In genomic region chr17:72360386-72360940, GRCh38 we compare ENCODE assay signal across 16 cellular contexts.
DNase-seq lines count a peak whose midpoint lies in the region; ATAC-seq, FAIRE-seq and TF ChIP-seq lines count a peak whose summit lies in the region.
"Had no signal": no experiment of that assay in that cellular context is flagged by ENCODE, and none has a peak within 500 bp of the region (broad histone marks: within the 10 kb centered on the region; RNA-seq: fewer than 3 reads in every experiment).

No MANE protein-coding gene starts in this region.

- no peaks in the 10 kb centered on the region for H3K9me3 ChIP-seq in HepG2 (ENCODE audit: low read length)
- no peaks in the 10 kb centered on the region for H3K9me3 ChIP-seq in right lobe of liver

- H3K4me1 ChIP-seq in HepG2 (ENCODE audit: insufficient read depth, low read length) (peaks cover 51% of the 10 kb centered on the region), right lobe of liver (no peaks in the 10 kb centered on the region)
- H3K4me1 ChIP-seq: BLaER1 had no signal

- FAIRE-seq in HepG2 (lab: Jason Lieb, UNC) = no peak
- FAIRE-seq: H54 had no signal

- no peaks in the 10 kb centered on the region for H3K4me1 Mint-ChIP-seq in stimulated activated memory B cell treated with anti-CD40 and anti-IgM and Interleukin-4, amounts not matched to agents 10 μg/mL and 1 μg/mL and 100 μg/mL, for 72 hours
- H3K4me1 Mint-ChIP-seq: CD4-positive, CD25-positive, alpha-beta regulatory T cell had no signal

- no peaks in the 10 kb centered on the region for H3K27me3 ChIP-seq in HepG2 (ENCODE audit: control insufficient read depth in 1 of 2, insufficient read depth in 2 of 2, low read length in 2 of 2)
- H3K27me3 ChIP-seq in right lobe of liver = no peaks in the 10 kb centered on the region
- H3K27me3 ChIP-seq: BLaER1 had no signal

- DNase-seq in HepG2 (ENCODE audit: low spot score) (peak; percentile 29), right lobe of liver (no peak), left colon (no peak), G401 (ENCODE audit: low spot score) (no peak), amygdala (lab: John Stamatoyannopoulos, UW) (no peak)
- DNase-seq: 8988T; AML-193; CD4-positive, CD25-positive, alpha-beta regulatory T cell; DMS 273 treated with DMSO at 0.1 percent for 48 hours; DND-41 had no signal

- in situ Hi-C loops in HepG2 (cut with HindIII; ENCODE audit: extremely low pct_ligation_motif_present, low pct_unique_long_range_greater_than_20kb) = no loop called here
- in situ Hi-C loops in G401 (cut with HindIII; ENCODE audit: low sequenced_read_pairs) = no loop called here

- intact Hi-C loops in HepG2 (cut with micrococcal nuclease; ENCODE audit: unreplicated experiment) (no loop called here), right lobe of liver (cut with DNase I) (no loop called here), left colon (cut with DNase I, micrococcal nuclease) (no loop called here)

- H3K4me2 ChIP-seq in HepG2 (ENCODE audit: low read depth, low read length) = no peak overlapping the region
- H3K4me2 ChIP-seq: BLaER1, KMS-11 had no signal

- no peak overlapping the region for H3K27ac Mint-ChIP-seq in stimulated activated memory B cell treated with anti-CD40 and anti-IgM and Interleukin-4, amounts not matched to agents 10 μg/mL and 1 μg/mL and 100 μg/mL, for 72 hours
- H3K27ac Mint-ChIP-seq: CD4-positive, CD25-positive, alpha-beta regulatory T cell had no signal

- no peak overlapping the region for H3K4me3 Mint-ChIP-seq in stimulated activated memory B cell treated with anti-CD40 and anti-IgM and Interleukin-4, amounts not matched to agents 10 μg/mL and 1 μg/mL and 100 μg/mL, for 72 hours
- H3K4me3 Mint-ChIP-seq: CD4-positive, CD25-positive, alpha-beta regulatory T cell had no signal

- TF ChIP-seq CTCF in HepG2 (CRISPR knock-in tag; IDR thresholded peaks at IDR 0.05) = no peak
- TF ChIP-seq CTCF in right lobe of liver (IDR thresholded peaks at IDR 0.05) = no peak

- TF ChIP-seq POLR2A in HepG2 (IDR thresholded peaks at IDR 0.05; ENCODE audit: insufficient read depth in 1 of 2, low read depth in 2 of 2, low read length in 2 of 2) (no peak), right lobe of liver (IDR thresholded peaks at IDR 0.05) (no peak)

- H3K36me3 ChIP-seq in HepG2 (replicated peaks in 1 of 2; ENCODE audit: control insufficient read depth in 1 of 2, insufficient read depth in 2 of 2, low read length in 2 of 2) (no peaks in the 10 kb centered on the region; a peak in 1 of 5 replicates), right lobe of liver (no peaks in the 10 kb centered on the region)
- H3K36me3 ChIP-seq: BLaER1 had no signal

- H3K9ac ChIP-seq in HepG2 (ENCODE audit: insufficient read depth, low read depth, low read length) = no peak overlapping the region
- H3K9ac ChIP-seq: BLaER1, GM23248, KMS-11 had no signal

- H3K9me3 Mint-ChIP-seq in stimulated activated memory B cell treated with anti-CD40 and anti-IgM and Interleukin-4, amounts not matched to agents 10 μg/mL and 1 μg/mL and 100 μg/mL, for 72 hours = no peaks in the 10 kb centered on the region

- H2AFZ ChIP-seq in HepG2 (ENCODE audit: low read length) = no peak overlapping the region
- H2AFZ ChIP-seq: GM23248 had no signal

- H3K36me3 Mint-ChIP-seq in stimulated activated memory B cell treated with anti-CD40 and anti-IgM and Interleukin-4, amounts not matched to agents 10 μg/mL and 1 μg/mL and 100 μg/mL, for 72 hours = no peaks in the 10 kb centered on the region
- H3K36me3 Mint-ChIP-seq: CD4-positive, CD25-positive, alpha-beta regulatory T cell had no signal

- CTCF ChIA-PET in HepG2 (lab: Yijun Ruan, JAX; ENCODE audit: low intra/inter-chr PET ratio, low total read pairs) = no interaction called here

- BruUV-seq in HepG2 (replicated peaks; lab: Mats Ljungman, UMichigan) = no TSS peak

- WGBS in HepG2 (ENCODE audit: low lambda C conversion rate) = 89% methylated on average over 6 of the region's 6 CpGs
- 45% methylated on average over 6 of the region's 6 CpGs for WGBS in right lobe of liver (ENCODE audit: insufficient coverage, low coverage, low lambda C conversion rate, missing lambda C conversion rate)

- no peak for ATAC-seq in HepG2
- no peak for ATAC-seq in right lobe of liver
- peak; percentile 8 for ATAC-seq in left colon
- peak; percentile 37 for ATAC-seq in stimulated activated memory B cell treated with anti-CD40 and anti-IgM and Interleukin-4, amounts not matched to agents 10 μg/mL and 1 μg/mL and 100 μg/mL, for 72 hours
- ATAC-seq in GM21619 (IDR thresholded peaks at IDR 0.05; ENCODE audit: unreplicated experiment) = no peak

- POLR2A ChIA-PET in HepG2 (lab: Yijun Ruan, JAX) = interaction anchor here (0.8 kb wide), 1 partner anchor 39 kb away, joined by 3 read pairs; no protein-coding TSS in a partner anchor

- H3K4me3 ChIP-seq in HepG2 (replicated peaks in 1 of 3; ENCODE audit: insufficient read depth in 1 of 3, low read depth in 2 of 3, low read length in 3 of 3) = no peak overlapping the region
- H3K4me3 ChIP-seq in right lobe of liver = no peak overlapping the region
- H3K4me3 ChIP-seq: BLaER1, GM23248 had no signal

- H3K27me3 Mint-ChIP-seq in stimulated activated memory B cell treated with anti-CD40 and anti-IgM and Interleukin-4, amounts not matched to agents 10 μg/mL and 1 μg/mL and 100 μg/mL, for 72 hours = peaks cover 13% of the 10 kb centered on the region
- H3K27me3 Mint-ChIP-seq: CD4-positive, CD25-positive, alpha-beta regulatory T cell had no signal

- no peaks in the 10 kb centered on the region for H3K79me2 ChIP-seq in HepG2 (ENCODE audit: insufficient read depth, low read length)

- TF ChIP-seq EP300 in HepG2 (IDR thresholded peaks at IDR 0.05; ENCODE audit: low read depth in 2 of 2, low read length in 2 of 2) (no peak), HepG2 (CRISPR knock-in tag; IDR thresholded peaks at IDR 0.05; ENCODE audit: borderline replicate concordance) (no peak)

- H3K27ac ChIP-seq in HepG2 (ENCODE audit: extremely low read length, insufficient read depth, low read length) (no peak overlapping the region), right lobe of liver (no peak overlapping the region)
- H3K27ac ChIP-seq: BLaER1, GM23248, KMS-11 had no signal

- no peak for TF ChIP-seq RAD21 in HepG2 (CRISPR knock-in tag; IDR thresholded peaks at IDR 0.05)

- H4K20me1 ChIP-seq in HepG2 (ENCODE audit: insufficient read depth, low read length) = no peaks in the 10 kb centered on the region
- H4K20me1 ChIP-seq: BLaER1 had no signal

TF ChIP-seq in HepG2, 621 proteins besides CTCF, POLR2A, EP300 and RAD21:
- TF ChIP-seq, protein P1, sequence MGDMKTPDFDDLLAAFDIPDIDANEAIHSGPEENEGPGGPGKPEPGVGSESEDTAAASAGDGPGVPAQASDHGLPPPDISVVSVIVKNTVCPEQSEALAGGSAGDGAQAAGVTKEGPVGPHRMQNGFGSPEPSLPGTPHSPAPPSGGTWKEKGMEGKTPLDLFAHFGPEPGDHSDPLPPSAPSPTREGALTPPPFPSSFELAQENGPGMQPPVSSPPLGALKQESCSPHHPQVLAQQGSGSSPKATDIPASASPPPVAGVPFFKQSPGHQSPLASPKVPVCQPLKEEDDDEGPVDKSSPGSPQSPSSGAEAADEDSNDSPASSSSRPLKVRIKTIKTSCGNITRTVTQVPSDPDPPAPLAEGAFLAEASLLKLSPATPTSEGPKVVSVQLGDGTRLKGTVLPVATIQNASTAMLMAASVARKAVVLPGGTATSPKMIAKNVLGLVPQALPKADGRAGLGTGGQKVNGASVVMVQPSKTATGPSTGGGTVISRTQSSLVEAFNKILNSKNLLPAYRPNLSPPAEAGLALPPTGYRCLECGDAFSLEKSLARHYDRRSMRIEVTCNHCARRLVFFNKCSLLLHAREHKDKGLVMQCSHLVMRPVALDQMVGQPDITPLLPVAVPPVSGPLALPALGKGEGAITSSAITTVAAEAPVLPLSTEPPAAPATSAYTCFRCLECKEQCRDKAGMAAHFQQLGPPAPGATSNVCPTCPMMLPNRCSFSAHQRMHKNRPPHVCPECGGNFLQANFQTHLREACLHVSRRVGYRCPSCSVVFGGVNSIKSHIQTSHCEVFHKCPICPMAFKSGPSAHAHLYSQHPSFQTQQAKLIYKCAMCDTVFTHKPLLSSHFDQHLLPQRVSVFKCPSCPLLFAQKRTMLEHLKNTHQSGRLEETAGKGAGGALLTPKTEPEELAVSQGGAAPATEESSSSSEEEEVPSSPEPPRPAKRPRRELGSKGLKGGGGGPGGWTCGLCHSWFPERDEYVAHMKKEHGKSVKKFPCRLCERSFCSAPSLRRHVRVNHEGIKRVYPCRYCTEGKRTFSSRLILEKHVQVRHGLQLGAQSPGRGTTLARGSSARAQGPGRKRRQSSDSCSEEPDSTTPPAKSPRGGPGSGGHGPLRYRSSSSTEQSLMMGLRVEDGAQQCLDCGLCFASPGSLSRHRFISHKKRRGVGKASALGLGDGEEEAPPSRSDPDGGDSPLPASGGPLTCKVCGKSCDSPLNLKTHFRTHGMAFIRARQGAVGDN (CRISPR knock-in tag; IDR thresholded peaks at IDR 0.05) = peak; percentile 24; the same call in 1 of the 2 replicates
- TF ChIP-seq ESRRA (CRISPR knock-in tag; IDR thresholded peaks at IDR 0.05; ENCODE audit: low read depth) = 0 out of 2 replicates have a peak, but pooled peaks have one; percentile 52
- peak; percentile 43; the same call in 1 of the 2 replicates for TF ChIP-seq HNF4G (IDR thresholded peaks at IDR 0.05; ENCODE audit: borderline replicate concordance, low read depth, low read length)
- no peak for TF ChIP-seq HNF4G (CRISPR knock-in tag; IDR thresholded peaks at IDR 0.05; ENCODE audit: borderline replicate concordance, low read depth)
- peak; percentile 61; the same call in 1 of the 2 replicates for TF ChIP-seq HNF4A (CRISPR knock-in tag; IDR thresholded peaks at IDR 0.05)
- no peak for TF ChIP-seq BHLHE40 (IDR thresholded peaks at IDR 0.05; ENCODE audit: low read length)
- TF ChIP-seq MAFF (IDR thresholded peaks at IDR 0.05; ENCODE audit: low read depth, low read length) = no peak
- TF ChIP-seq ZNF644 (CRISPR knock-in tag; IDR thresholded peaks at IDR 0.05; ENCODE audit: low read depth) = 0 out of 2 replicates have a peak, but pooled peaks have one; percentile 13
- 0 out of 2 replicates have a peak, but pooled peaks have one; percentile 49 for TF ChIP-seq ZNF274 (CRISPR knock-in tag; IDR thresholded peaks at IDR 0.05)
- no peak for TF ChIP-seq TAF1 (CRISPR knock-in tag; IDR thresholded peaks at IDR 0.05)

Comparison
In these comparisons a context has a peak if more than half of its experiments do, and no peak if none do; other contexts are left out.
1. ATAC-seq: peak in left colon (single experiment) and stimulated activated memory B cell treated with anti-CD40 and anti-IgM and Interleukin-4, amounts not matched to agents 10 μg/mL and 1 μg/mL and 100 μg/mL, for 72 hours (single experiment); none in HepG2 (single experiment), right lobe of liver (0 of 4) and GM21619 (single experiment).